In the genomic region with DNA sequence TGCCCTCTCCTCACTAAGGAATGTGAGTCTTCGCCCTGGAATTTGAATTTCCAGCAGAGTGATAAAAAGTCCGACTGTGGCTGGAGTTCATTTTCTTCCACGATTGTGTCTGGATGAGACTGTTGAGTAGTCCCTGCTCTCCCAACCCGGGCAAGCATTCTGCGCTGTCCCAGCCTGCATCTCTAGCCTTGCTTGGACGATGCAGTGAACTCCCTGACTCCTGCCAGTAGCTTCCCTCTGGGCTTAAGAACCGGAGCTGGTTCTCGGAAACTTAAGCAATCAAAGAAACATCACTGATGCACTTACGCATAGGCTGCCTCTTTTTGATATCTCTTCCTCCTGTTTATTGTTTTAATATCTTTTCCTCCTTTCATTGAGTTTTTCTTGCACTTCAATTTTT, we compare ENCODE assay signal across 22 cellular contexts.
A peak's percentile ranks its signal among the peaks of the same experiment; 100 is the strongest.
DNase-seq lines count a peak whose midpoint lies in the region; TF ChIP-seq lines count a peak whose summit lies in the region.
"Had no signal": no experiment of that assay in that cellular context is flagged by ENCODE, and none has a peak within 500 bp of the region (broad histone marks: within the 10 kb centered on the region; RNA-seq: fewer than 3 reads in every experiment).

No MANE protein-coding gene starts in this region.

- H3K27ac ChIP-seq in left ventricle myocardium inferior (replicated peaks) = peak overlapping the region; percentile 26
- H3K27ac ChIP-seq: HL-60 had no signal

- no peak overlapping the region for H3K4me3 ChIP-seq in fibroblast of mammary gland (ENCODE audit: control insufficient read depth, low read depth, low read length)
- no peak overlapping the region for H3K4me3 ChIP-seq in left ventricle myocardium inferior

- H3K9me3 ChIP-seq in left ventricle myocardium inferior (replicated peaks) = peaks cover 7% of the 10 kb centered on the region
- H3K9me3 ChIP-seq: BE2C, Caco-2 had no signal

- no peak for TF ChIP-seq CTCF in fibroblast of mammary gland (conservative IDR thresholded peaks at IDR 0.05; ENCODE audit: control insufficient read depth, insufficient read depth, low read depth, low read length)
- no peak for TF ChIP-seq CTCF in left ventricle myocardium inferior (IDR thresholded peaks at IDR 0.05; ENCODE audit: borderline replicate concordance)

- in situ Hi-C loops in ACHN (cut with HindIII; ENCODE audit: low pct_ligation_motif_present, low pct_unique_long_range_greater_than_20kb, low sequenced_read_pairs) = no loop called here

- H3K4me1 ChIP-seq in left ventricle myocardium inferior = no peaks in the 10 kb centered on the region
- H3K4me1 ChIP-seq: BE2C, Caco-2 had no signal

- DNase-seq in amniotic epithelial cell (ENCODE audit: low read depth) (peak; percentile 21), fibroblast of mammary gland (ENCODE audit: low read depth) (peak; percentile 56), left ventricle myocardium inferior (peak; percentile 56), posterior vena cava (ENCODE audit: low spot score) (peak; percentile 93), superior temporal gyrus (ENCODE audit: extremely low spot score) (no peak), ACHN (no peak)
- no peak for DNase-seq in activated CD4-positive, alpha-beta T cell treated with anti-CD3 and anti-CD28 coated beads, Interleukin-2, amount 50 U/mL, for 1 hour
- no peak for DNase-seq in activated effector memory CD4-positive, alpha-beta T cell treated with Interleukin-2 at 50 U/mL for 16 hours
- DNase-seq: BE2C; Caco-2; CD4-positive, CD25-positive, alpha-beta regulatory T cell; DMS153; GDM1; H9; Karpas-422; NCI-H1417 treated with DMSO at 0.1 percent for 48 hours; NCI-H187 treated with DMSO at 0.1 percent for 48 hours; NCI-H226; NCI-H524; PC-3; RPMI8226 had no signal

- H3K27me3 ChIP-seq in left ventricle myocardium inferior (ENCODE audit: low read depth) = no peaks in the 10 kb centered on the region
- H3K27me3 ChIP-seq: BE2C had no signal

- no peaks in the 10 kb centered on the region for H3K36me3 ChIP-seq in left ventricle myocardium inferior
- H3K36me3 ChIP-seq: BE2C had no signal

- intact Hi-C loops in left ventricle myocardium inferior (cut with micrococcal nuclease) (no loop called here), posterior vena cava (cut with DNase I) (no loop called here)

Comparison
In these comparisons a context has a peak if more than half of its experiments do, and no peak if none do; other contexts are left out.
1. DNase-seq: peak in amniotic epithelial cell (single experiment), fibroblast of mammary gland (single experiment), left ventricle myocardium inferior (single experiment) and posterior vena cava (single experiment); none in activated CD4-positive, alpha-beta T cell treated with anti-CD3 and anti-CD28 coated beads, Interleukin-2, amount 50 U/mL, for 1 hour (single experiment), superior temporal gyrus (single experiment), ACHN (single experiment) and activated effector memory CD4-positive, alpha-beta T cell treated with Interleukin-2 at 50 U/mL for 16 hours (single experiment).